In genomic region chr3:119644481-119644880, GRCh38 we compare ENCODE assay signal across 16 cellular contexts. TPM values are rescaled to one million over a fixed set of nuclear protein-coding genes. Genes with fewer than 3 reads are reported as not detected.
"Had no signal": no experiment of that assay in that cellular context is flagged by ENCODE, and none has a peak within 500 bp of the region (broad histone marks: within the 10 kb centered on the region; RNA-seq: fewer than 3 reads in every experiment).

No MANE protein-coding gene starts in this region.

- H3K27ac ChIP-seq: epithelial cell of prostate, esophagus muscularis mucosa, tibial nerve, upper lobe of right lung, vagina had no signal

- H3K4me1 ChIP-seq: tibial nerve had no signal

- DNase-seq: effector memory CD8-positive, alpha-beta T cell; foreskin fibroblast; hippocampal formation; left colon; mammary epithelial cell; naive B cell; stimulated activated CD4-positive, alpha-beta T cell treated with anti-CD3 and anti-CD28 coated beads, Interleukin-15, amount 100 ng/mL, for 24 hours; stimulated activated CD4-positive, alpha-beta T cell treated with anti-CD3 and anti-CD28 coated beads, Interleukin-1b, Interleukin-23, amount 100 ng/mL, for 48 hours; stimulated activated CD4-positive, alpha-beta T cell treated with anti-CD3 and anti-CD28 coated beads, Interleukin-4, amount 100 ng/mL, for 24 hours; upper lobe of right lung had no signal

- H3K27me3 ChIP-seq: esophagus muscularis mucosa, tibial nerve, upper lobe of right lung, vagina had no signal

- H3K4me3 ChIP-seq: esophagus muscularis mucosa, tibial nerve, upper lobe of right lung, vagina had no signal

- H3K9me3 ChIP-seq: esophagus muscularis mucosa, tibial nerve, upper lobe of right lung, vagina had no signal

- H3K36me3 ChIP-seq: upper lobe of right lung, vagina had no signal

- ATAC-seq: effector memory CD8-positive, alpha-beta T cell; left colon; stimulated activated memory B cell treated with anti-CD40 and anti-IgM and Interleukin-4, amounts not matched to agents 10 μg/mL and 1 μg/mL and 100 μg/mL, for 72 hours; upper lobe of right lung had no signal

RNA-seq across cellular contexts. Expression of gene PLA1A, which starts 46.8 kb away (rescaled TPM):
- total RNA-seq: mammary epithelial cell, mesothelial cell of epicardium had no signal
- polyA plus RNA-seq: mammary epithelial cell had no signal
